ENCODE assay signal across 9 cellular contexts in genomic region chr1:179298952-179299351, GRCh38. TPM values are rescaled to one million over a fixed set of nuclear protein-coding genes. Genes with fewer than 3 reads are reported as not detected.
DNase-seq lines count a peak whose midpoint lies in the region; ATAC-seq, FAIRE-seq and TF ChIP-seq lines count a peak whose summit lies in the region.
"Had no signal": no experiment of that assay in that cellular context is flagged by ENCODE, and none has a peak within 500 bp of the region (broad histone marks: within the 10 kb centered on the region; RNA-seq: fewer than 3 reads in every experiment).

No MANE protein-coding gene starts in this region.

- FAIRE-seq in K562 (lab: Jason Lieb, UNC): no peak

- 39% methylated on average over 3 of the region's 3 CpGs for WGBS in K562 (ENCODE audit: insufficient coverage, low coverage, missing lambda C conversion rate)

- no peaks in the 10 kb centered on the region for H3K9me2 ChIP-seq in PC-3 (replicated peaks; ENCODE audit: low read length)

- no peak for TF ChIP-seq RAD21 in K562 (CRISPR knock-in tag; conservative IDR thresholded peaks at IDR 0.05 in 1 of 2, IDR thresholded peaks at IDR 0.05 in 1 of 2)

- TF ChIP-seq POLR2A in K562 (conservative IDR thresholded peaks at IDR 0.05): no peak
- TF ChIP-seq POLR2A in uterus (IDR thresholded peaks at IDR 0.05): no peak

- POLR2A ChIA-PET in K562 (lab: Yijun Ruan, JAX) (no interaction called here), PC-3 (lab: Charles Lee; ENCODE audit: unreplicated experiment) (no interaction called here)

- H4K20me1 ChIP-seq in K562 (replicated peaks; ENCODE audit: control insufficient read depth, insufficient read depth, low read length) (no peaks in the 10 kb centered on the region), PC-3 (ENCODE audit: low read length) (no peaks in the 10 kb centered on the region)

- H3K9me3 ChIP-seq in K562 (replicated peaks; ENCODE audit: control insufficient read depth, insufficient read depth, low read depth, low read length) (no peaks in the 10 kb centered on the region), uterus (no peaks in the 10 kb centered on the region), PC-3 (ENCODE audit: low read length) (no peaks in the 10 kb centered on the region)

- H3K36me3 ChIP-seq in K562 (ENCODE audit: control insufficient read depth, insufficient read depth, low read length) (peaks cover 16% of the 10 kb centered on the region; the same call in 2 of the 3 replicates), uterus (no peaks in the 10 kb centered on the region), PC-3 (ENCODE audit: low read depth, low read length) (peaks cover 5% of the 10 kb centered on the region; the same call in 1 of the 2 replicates)

- peaks cover 25% of the 10 kb centered on the region for H3K4me1 Mint-ChIP-seq in type B pancreatic cell (ENCODE audit: unreplicated experiment)

- peaks cover 15% of the 10 kb centered on the region for H3K27me3 Mint-ChIP-seq in type B pancreatic cell

- BruUV-seq in K562 (replicated peaks; lab: Mats Ljungman, UMichigan): no TSS peak
- BruUV-seq in PC-3 (replicated peaks; lab: Mats Ljungman, UMichigan): no TSS peak

- intact Hi-C loops in K562 (cut with micrococcal nuclease): no loop called here
- intact Hi-C loops in uterus (cut with DNase I; ENCODE audit: low total_unique reads): no loop called here
- intact Hi-C loops in PC-3 (cut with micrococcal nuclease): no loop called here

- H3K79me2 ChIP-seq in K562 (ENCODE audit: control insufficient read depth, insufficient read depth, low read length): peaks cover 22% of the 10 kb centered on the region
- H3K79me2 ChIP-seq in PC-3 (ENCODE audit: low read length): peaks cover 54% of the 10 kb centered on the region

- no peak for TF ChIP-seq CTCF in GM13977 (IDR thresholded peaks at IDR 0.05; ENCODE audit: extremely low read depth, insufficient read depth, missing control alignments)
- no peak for TF ChIP-seq CTCF in K562 (IDR thresholded peaks at IDR 0.05 in 2 of 3, conservative IDR thresholded peaks at IDR 0.05 in 1 of 3; ENCODE audit: insufficient read depth in 2 of 3, low read depth in 1 of 3, low read length in 3 of 3)
- TF ChIP-seq CTCF in type B pancreatic cell (conservative IDR thresholded peaks at IDR 0.05): no peak
- TF ChIP-seq CTCF in uterus (IDR thresholded peaks at IDR 0.05): no peak
- no peak for TF ChIP-seq CTCF in PC-3 (conservative IDR thresholded peaks at IDR 0.05; ENCODE audit: low read depth, low read length)

- H2AFZ ChIP-seq in K562 (ENCODE audit: low read depth, low read length): no peak overlapping the region
- H2AFZ ChIP-seq in PC-3 (ENCODE audit: low read length): no peak overlapping the region

- H3K9me3 Mint-ChIP-seq in type B pancreatic cell: no peaks in the 10 kb centered on the region

- H3K4me3 ChIP-seq in Jurkat, Clone E6-1 (ENCODE audit: low read length): no peak overlapping the region
- H3K4me3 ChIP-seq in K562 (no peak overlapping the region), uterus (no peak overlapping the region), PC-3 (ENCODE audit: low read length) (no peak overlapping the region)

- peaks cover 17% of the 10 kb centered on the region for H3K36me3 Mint-ChIP-seq in type B pancreatic cell

- no peak for TF ChIP-seq EP300 in K562 (IDR thresholded peaks at IDR 0.05; ENCODE audit: low read length)

- H3K27me3 ChIP-seq in K562 (ENCODE audit: control insufficient read depth in 2 of 2, insufficient read depth in 2 of 2, low read length in 2 of 2) (no peaks in the 10 kb centered on the region), uterus (no peaks in the 10 kb centered on the region), PC-3 (ENCODE audit: low read length) (no peaks in the 10 kb centered on the region)

- H3K4me2 ChIP-seq in K562 (ENCODE audit: insufficient read depth, low read length) (no peak overlapping the region), PC-3 (ENCODE audit: low read length) (no peak overlapping the region)

- no peak overlapping the region for H3K27ac Mint-ChIP-seq in type B pancreatic cell

- H3F3A ChIP-seq in PC-3 (ENCODE audit: low read length, unreplicated experiment): no peaks in the 10 kb centered on the region

- H3K27ac ChIP-seq in K562 (ENCODE audit: extremely low read depth, low read depth, low read length) (no peak overlapping the region), uterus (no peak overlapping the region), PC-3 (ENCODE audit: low read length) (no peak overlapping the region)

- H3K9me1 ChIP-seq in K562 (ENCODE audit: control insufficient read depth, insufficient read depth, low read length): no peaks in the 10 kb centered on the region

- CTCF ChIA-PET in K562 (lab: Yijun Ruan, JAX; ENCODE audit: low intra/inter-chr PET ratio) (no interaction called here), PC-3 (lab: Charles Lee) (no interaction called here)

- ATAC-seq in GM21528 (IDR thresholded peaks at IDR 0.05; ENCODE audit: low FRiP score, unreplicated experiment) (peak; percentile 82), K562 (no peak), PC-3 (no peak)

- DNase-seq in GM13977 (ENCODE audit: low spot score) (peak; percentile 42), K562 (ENCODE audit: extremely low read depth in 1 of 4, low spot score in 3 of 4) (no peak), type B pancreatic cell (ENCODE audit: extremely low spot score, unreplicated experiment) (no peak), uterus (no peak), PC-3 (no peak), occipital lobe (lab: John Stamatoyannopoulos, UW) (no peak)
- peak; percentile 91 for DNase-seq in Jurkat, Clone E6-1 (ENCODE audit: low read depth, low spot score)
- DNase-seq: NCI-H146 had no signal

- no peak overlapping the region for H3K9ac ChIP-seq in K562 (ENCODE audit: insufficient read depth in 1 of 2, low read depth in 2 of 2, low read length in 2 of 2)
- H3K9ac ChIP-seq in PC-3 (ENCODE audit: low read length): no peak overlapping the region

- no peak overlapping the region for H3K4me3 Mint-ChIP-seq in type B pancreatic cell

- H3K4me1 ChIP-seq in K562 (replicated peaks in 1 of 2; ENCODE audit: control insufficient read depth in 2 of 2, insufficient read depth in 2 of 2, low read length in 2 of 2) (peaks cover 5 to 7% of the 10 kb centered on the region in 2 experiments; a peak in 2 of 5 replicates), uterus (peaks cover 0 to 11% of the 10 kb centered on the region in 2 donors), PC-3 (ENCODE audit: insufficient read depth, low read length) (peaks cover 8% of the 10 kb centered on the region; the same call in 1 of the 2 replicates)

- in situ Hi-C loops in GM13977 (cut with MboI; ENCODE audit: low pct_unique_long_range_greater_than_20kb, low sequenced_read_pairs, unreplicated experiment) (no loop called here), K562 (cut with MboI) (no loop called here)

TF ChIP-seq in K562, 482 proteins besides CTCF, POLR2A, EP300 and RAD21:
- TF ChIP-seq ETS2 (tag; IDR thresholded peaks at IDR 0.05; ENCODE audit: borderline replicate concordance, poor library complexity, severe bottlenecking): no peak
- TF ChIP-seq CBFA2T3 (IDR thresholded peaks at IDR 0.05): 0 out of 2 replicates have a peak, but pooled peaks have one; percentile 6

RNA-seq across cellular contexts. Expression of gene SOAT1, which starts 5.4 kb away (rescaled TPM):
- 18.7 TPM for polyA plus RNA-seq in Jurkat, Clone E6-1 (2012; ENCODE audit: insufficient read depth, insufficient read length)
- 26.8 and 37.2 TPM in 2 replicates for total RNA-seq in K562 (2011; cell fraction: chromatin; rRNA removed; ENCODE audit: low replicate concordance)
- total RNA-seq in K562 (2011; cell fraction: nucleolus; rRNA removed): 9.2 and 10.4 TPM in 2 replicates
- total RNA-seq in K562 (2011; cell fraction: nucleoplasm; rRNA removed): 16.6 and 22.4 TPM in 2 replicates
- 5.5 and 7.5 TPM in 2 replicates for total RNA-seq in K562 (2014; rRNA removed)
- total RNA-seq in K562 (2014; rRNA removed; fragmentation: Illumina TruSeq; extraction: Trizol): 23.5 and 31.4 TPM in 2 replicates
- total RNA-seq in K562 (2015; rRNA removed; fragmentation: Illumina TruSeq; extraction: Trizol): 17.3 and 18.4 TPM in 2 replicates
- total RNA-seq in K562 (2021): 24.1 and 24.3 TPM in 2 replicates
- polyA plus RNA-seq in K562 (2011; rRNA removed): 20.5 and 29.1 TPM in 2 replicates
- 7.1 and 16.4 TPM in 2 replicates for polyA plus RNA-seq in K562 (2011; cell fraction: cytosol; rRNA removed)
- polyA plus RNA-seq in K562 (2011; cell fraction: nucleus; rRNA removed): 6.3 and 11.4 TPM in 2 replicates
- 9.4 and 13.0 TPM in 2 replicates for polyA plus RNA-seq in K562 (2012)
- polyA plus RNA-seq in K562 (2014; fragmentation: Illumina TruSeq; extraction: Trizol): 23.1 and 25.4 TPM in 2 replicates
- 10 to 100 TPM in 1 of 2 experiments, 1 to 10 TPM in 1; 9.2 to 11.9 TPM for polyA plus RNA-seq in K562 (2014; fragmentation: Nextera tagmentation; extraction: Ambion mirVana)
- 9.8 and 11.1 TPM in 2 replicates for polyA plus RNA-seq in K562 (2014; rRNA removed)
- polyA minus RNA-seq in K562 (2011; rRNA and poly(A)+ RNA removed): 44.0 and 47.0 TPM in 2 replicates
- polyA minus RNA-seq in K562 (2011; cell fraction: cytosol; rRNA and poly(A)+ RNA removed): 8.6 and 12.0 TPM in 2 replicates
- 3.1 and 6.1 TPM in 2 replicates for polyA minus RNA-seq in K562 (2011; cell fraction: nucleus; rRNA and poly(A)+ RNA removed)
- 43.7 and 53.1 TPM in 2 replicates for total RNA-seq in type B pancreatic cell (ENCODE audit: low replicate concordance)
- 10 to 100 TPM in 2 of 4 donors, 1 to 10 TPM in 2; 4.9 to 34.6 (median 18.4) TPM for total RNA-seq in uterus
- 8.6 and 10.5 TPM in 2 replicates for total RNA-seq in PC-3 (2014; rRNA removed)
- total RNA-seq in occipital lobe: 19.8 TPM

Comparison
In these comparisons a context has a peak if more than half of its experiments do, and no peak if none do; other contexts are left out.
1. DNase-seq: peak in GM13977 (single experiment) and Jurkat, Clone E6-1 (single experiment); none in K562 (0 of 4), type B pancreatic cell (single experiment), uterus (0 of 2), PC-3 (single experiment) and occipital lobe (single experiment).